Comparison of ENCODE assay signal across 34 cellular contexts in genomic region chr12:25965682-25966081, GRCh38.
"Had no signal": no experiment of that assay in that cellular context is flagged by ENCODE, and none has a peak within 500 bp of the region (broad histone marks: within the 10 kb centered on the region; RNA-seq: fewer than 3 reads in every experiment).

No MANE protein-coding gene starts in this region.

- H3K27me3 ChIP-seq: MG63 had no signal

- H3K27ac ChIP-seq: KMS-11 had no signal

- H3K9ac ChIP-seq: KMS-11 had no signal

- H3K4me3 ChIP-seq: MG63 had no signal

- H3K9me3 ChIP-seq: MG63 had no signal

- H3K4me2 ChIP-seq: KMS-11 had no signal

- DNase-seq: Karpas-422, Kasumi-1, MG63, MM.1S, MV-4-11, NCI-H1048, NCI-H1092, NCI-H1092 treated with DMSO at 0.1 percent for 48 hours, NCI-H1105, NCI-H1105 treated with DMSO at 0.1 percent for 48 hours, NCI-H1417, NCI-H1417 treated with DMSO at 0.1 percent for 48 hours, NCI-H1436, NCI-H1436 treated with DMSO at 0.1 percent for 48 hours, NCI-H146, NCI-H1694, NCI-H1694 treated with DMSO at 0.1 percent for 48 hours, NCI-H187, NCI-H187 treated with DMSO at 0.1 percent for 48 hours, NCI-H1930, NCI-H2029, NCI-H2029 treated with DMSO at 0.1 percent for 48 hours, NCI-H2081, NCI-H2081 treated with DMSO at 0.1 percent for 48 hours, NCI-H2107, NCI-H2171, NCI-H2171 treated with DMSO at 0.1 percent for 48 hours, NCI-H2227 treated with DMSO at 0.1 percent for 48 hours, NCI-H226, NCI-H345, NCI-H446, NCI-H446 treated with DMSO at 0.1 percent for 48 hours, NCI-H510A had no signal

- H3K36me3 ChIP-seq: MG63 had no signal
